ENCODE assay signal across 33 cellular contexts in genomic region chr18:37535968-37536367, GRCh38. TPM values are rescaled to one million over a fixed set of nuclear protein-coding genes. Genes with fewer than 3 reads are reported as not detected.
A peak's percentile ranks its signal among the peaks of the same experiment; 100 is the strongest.
DNase-seq lines count a peak whose midpoint lies in the region; ATAC-seq, FAIRE-seq and TF ChIP-seq lines count a peak whose summit lies in the region.
"Had no signal": no experiment of that assay in that cellular context is flagged by ENCODE, and none has a peak within 500 bp of the region (broad histone marks: within the 10 kb centered on the region; RNA-seq: fewer than 3 reads in every experiment).

No MANE protein-coding gene starts in this region.

- peak overlapping the region; percentile 20; the same call in 1 of the 2 replicates for H3K4me2 ChIP-seq in OCI-LY3 (ENCODE audit: low read length)
- H3K4me2 ChIP-seq: hepatocyte had no signal

- H3K27ac ChIP-seq in OCI-LY3 (ENCODE audit: low read length): no peak overlapping the region
- H3K27ac ChIP-seq: brain microvascular endothelial cell, epithelial cell of prostate, hepatocyte, right lobe of liver, testis had no signal

- no peaks in the 10 kb centered on the region for H3K27me3 ChIP-seq in OCI-LY3 (ENCODE audit: low read depth, low read length)
- H3K27me3 ChIP-seq: testis had no signal

- peaks cover 10% of the 10 kb centered on the region for H3K27me3 Mint-ChIP-seq in glutamatergic neuron (ENCODE audit: unreplicated experiment)

- no peaks in the 10 kb centered on the region for H3K36me3 Mint-ChIP-seq in glutamatergic neuron (ENCODE audit: unreplicated experiment)
- H3K36me3 Mint-ChIP-seq: activated naive CD4-positive, alpha-beta T cell treated with anti-CD3 and anti-CD28 coated beads, Interleukin-2, amount 10 ng/mL, durations not matched to agents 7 days and 5 days; CD8-positive, alpha-beta memory T cell; memory B cell; stimulated activated memory B cell treated with anti-CD40 and anti-IgM and Interleukin-4, amounts not matched to agents 10 μg/mL and 1 μg/mL and 100 μg/mL, for 72 hours had no signal

- no peaks in the 10 kb centered on the region for H4K20me1 ChIP-seq in OCI-LY3 (ENCODE audit: insufficient read depth, low read length)

- H3K4me1 ChIP-seq in OCI-LY3 (ENCODE audit: low read length): peaks cover 66% of the 10 kb centered on the region
- H3K4me1 ChIP-seq: right lobe of liver, testis had no signal

- peaks cover 40% of the 10 kb centered on the region for H3K4me1 Mint-ChIP-seq in glutamatergic neuron (ENCODE audit: low read depth, unreplicated experiment)
- H3K4me1 Mint-ChIP-seq: activated naive CD4-positive, alpha-beta T cell treated with anti-CD3 and anti-CD28 coated beads, Interleukin-2, amount 10 ng/mL, durations not matched to agents 7 days and 5 days had no signal

- H3K4me3 Mint-ChIP-seq in glutamatergic neuron (ENCODE audit: unreplicated experiment): peak overlapping the region; percentile 47
- H3K4me3 Mint-ChIP-seq: activated B cell treated with CpG ODN at 0.5 μM for 24 hours; activated naive CD4-positive, alpha-beta T cell treated with anti-CD3 and anti-CD28 coated beads, Interleukin-2, amount 10 ng/mL, durations not matched to agents 7 days and 5 days; CD8-positive, alpha-beta memory T cell; memory B cell; stimulated activated memory B cell treated with anti-CD40 and anti-IgM and Interleukin-4, amounts not matched to agents 10 μg/mL and 1 μg/mL and 100 μg/mL, for 72 hours had no signal

- no peak for ATAC-seq in Right ventricle myocardium superior (ENCODE audit: poor library complexity)
- ATAC-seq: right lobe of liver; stimulated activated memory B cell treated with anti-CD40 and anti-IgM and Interleukin-4, amounts not matched to agents 10 μg/mL and 1 μg/mL and 100 μg/mL, for 72 hours had no signal

- H3K9ac ChIP-seq in OCI-LY3 (ENCODE audit: low read length): no peak overlapping the region; the same call in 1 of the 2 replicates

- H3K9me3 ChIP-seq in OCI-LY3 (ENCODE audit: insufficient read depth, low read length): no peaks in the 10 kb centered on the region
- H3K9me3 ChIP-seq: right lobe of liver, testis had no signal

- no peak overlapping the region; the same call in 1 of the 2 replicates for H2AFZ ChIP-seq in OCI-LY3 (ENCODE audit: low read depth, low read length)
- H2AFZ ChIP-seq: hepatocyte had no signal

- DNase-seq in NCI-H748 (lab: John Stamatoyannopoulos, UW; ENCODE audit: unreplicated experiment) (peak; percentile 37), NCI-H748 treated with DMSO at 0.1 percent for 48 hours (lab: John Stamatoyannopoulos, UW) (no peak), glutamatergic neuron (no peak), RKO (ENCODE audit: low spot score) (no peak), frontal cortex (ENCODE audit: low spot score in 2 of 2) (no peak), Right ventricle myocardium superior (no peak), NK-92 (lab: John Stamatoyannopoulos, UW; ENCODE audit: unreplicated experiment) (no peak)
- DNase-seq: activated B cell treated with CpG ODN at 0.5 μM for 24 hours; activated CD4-positive, alpha-beta T cell treated with anti-CD3 and anti-CD28 coated beads, Interleukin-2, amount 50 U/mL, for 4 hours; activated naive CD4-positive, alpha-beta T cell treated with anti-CD3 and anti-CD28 coated beads, Interleukin-2, amount 10 ng/mL, durations not matched to agents 7 days and 5 days; amniotic stem cell; brain microvascular endothelial cell; CD8-positive, alpha-beta memory T cell; DMS 273 treated with DMSO at 0.1 percent for 48 hours; effector CD8-positive, alpha-beta T cell; foreskin melanocyte; IMR-90; NCI-H1092 treated with DMSO at 0.1 percent for 48 hours; NCI-H187 treated with DMSO at 0.1 percent for 48 hours; NCI-H446; right lobe of liver; SHP77; stimulated activated CD4-positive, alpha-beta T cell treated with anti-CD3 and anti-CD28 coated beads, Interleukin-4, amount 100 ng/mL, for 4 hours; T1000; testis had no signal

- TF ChIP-seq CTCF in OCI-LY3 (IDR thresholded peaks at IDR 0.05; ENCODE audit: low read depth, low read length) (no peak), glutamatergic neuron (IDR thresholded peaks at IDR 0.05; ENCODE audit: partially characterized antibody, unreplicated experiment) (no peak)

- no peak overlapping the region for H3K27ac Mint-ChIP-seq in glutamatergic neuron (ENCODE audit: unreplicated experiment)
- H3K27ac Mint-ChIP-seq: activated B cell treated with CpG ODN at 0.5 μM for 24 hours; activated naive CD4-positive, alpha-beta T cell treated with anti-CD3 and anti-CD28 coated beads, Interleukin-2, amount 10 ng/mL, durations not matched to agents 7 days and 5 days; memory B cell; stimulated activated memory B cell treated with anti-CD40 and anti-IgM and Interleukin-4, amounts not matched to agents 10 μg/mL and 1 μg/mL and 100 μg/mL, for 72 hours had no signal

- no peak overlapping the region for H3K4me3 ChIP-seq in OCI-LY3 (ENCODE audit: low read length)
- H3K4me3 ChIP-seq: hepatocyte, right lobe of liver, testis had no signal

- no peak for FAIRE-seq in frontal cortex (lab: Jason Lieb, UNC)
- FAIRE-seq: H1, urothelium cell line had no signal

- H3K9me3 Mint-ChIP-seq in glutamatergic neuron (ENCODE audit: unreplicated experiment): peaks cover 2% of the 10 kb centered on the region
- H3K9me3 Mint-ChIP-seq: activated B cell treated with CpG ODN at 0.5 μM for 24 hours; activated naive CD4-positive, alpha-beta T cell treated with anti-CD3 and anti-CD28 coated beads, Interleukin-2, amount 10 ng/mL, durations not matched to agents 7 days and 5 days; memory B cell; stimulated activated memory B cell treated with anti-CD40 and anti-IgM and Interleukin-4, amounts not matched to agents 10 μg/mL and 1 μg/mL and 100 μg/mL, for 72 hours had no signal

- H3K36me3 ChIP-seq in OCI-LY3 (replicated peaks; ENCODE audit: low read depth, low read length): no peaks in the 10 kb centered on the region
- H3K36me3 ChIP-seq: brain microvascular endothelial cell, right lobe of liver had no signal

- intact Hi-C loops in Right ventricle myocardium superior (cut with DNase I): loop anchor here (5.0 to 10.0 kb wide), 2 partner anchors 89 to 191 kb away; no protein-coding TSS in a partner anchor

- no peaks in the 10 kb centered on the region for H3K79me2 ChIP-seq in OCI-LY3 (ENCODE audit: low read length)
- H3K79me2 ChIP-seq: hepatocyte had no signal

RNA-seq across cellular contexts. Expression of gene CELF4, which starts 29.6 kb away (rescaled TPM):
- total RNA-seq in glutamatergic neuron (ENCODE audit: unreplicated experiment): 38.4 TPM
- total RNA-seq in frontal cortex: 92.9 TPM
- total RNA-seq in Right ventricle myocardium superior: 0.19 TPM
- total RNA-seq: A172; activated B cell treated with CpG ODN at 0.5 μM for 24 hours; CD8-positive, alpha-beta memory T cell; IMR-90 had no signal

Comparison
In these comparisons a context has a peak if more than half of its experiments do, and no peak if none do; other contexts are left out.
1. RNA of gene CELF4, which starts 29.6 kb away (total RNA-seq): 92.9 TPM in frontal cortex (single experiment) and 38.4 TPM in glutamatergic neuron (single experiment); 0.19 TPM in Right ventricle myocardium superior (single experiment); every median in the first group is over 10 times any median in the second.